Comparison of ENCODE assay signal across 18 cellular contexts in the genomic region with DNA sequence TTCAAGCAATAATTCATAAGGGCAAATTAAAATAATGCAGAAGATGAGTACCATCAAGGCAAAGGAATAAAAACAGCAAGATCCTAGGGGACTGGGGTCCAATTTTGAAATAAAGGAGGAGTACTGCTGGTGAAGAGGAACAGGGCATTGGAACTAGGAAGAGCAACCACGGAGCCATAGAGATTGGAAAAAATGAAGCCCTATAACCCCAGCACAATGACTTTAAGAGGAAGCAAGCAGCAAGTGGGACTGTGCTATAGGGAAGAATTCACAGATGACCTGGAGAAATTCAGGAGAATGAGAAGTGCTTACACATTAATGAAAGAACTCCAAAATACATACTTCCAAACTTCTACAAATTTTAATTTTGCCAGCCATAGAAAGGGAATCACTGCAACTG. TPM values are rescaled to one million over a fixed set of nuclear protein-coding genes. Genes with fewer than 3 reads are reported as not detected.
DNase-seq lines count a peak whose midpoint lies in the region; ATAC-seq and TF ChIP-seq lines count a peak whose summit lies in the region.
"Had no signal": no experiment of that assay in that cellular context is flagged by ENCODE, and none has a peak within 500 bp of the region (broad histone marks: within the 10 kb centered on the region; RNA-seq: fewer than 3 reads in every experiment).

No MANE protein-coding gene starts in this region.

- no peak overlapping the region for H3K4me3 ChIP-seq in DND-41 (ENCODE audit: low read depth in 1 of 2, low read length in 2 of 2)
- H3K4me3 ChIP-seq: MG63, SJSA1 had no signal

- no peaks in the 10 kb centered on the region for H3K27me3 ChIP-seq in DND-41 (ENCODE audit: insufficient read depth, low read length, poor library complexity)
- H3K27me3 ChIP-seq: MG63, SJSA1 had no signal

- no peak for ATAC-seq in natural killer cell
- no peak for ATAC-seq in natural killer cell treated with Interleukin-12 subunit alpha and Interleukin-12 subunit beta and Interleukin-15 and Interleukin-18, amount 100 ng/mL, for 72 hours
- no peak for ATAC-seq in DND-41 (ENCODE audit: insufficient read depth, low read depth)
- ATAC-seq in stimulated activated memory B cell treated with anti-CD40 and anti-IgM and Interleukin-4, amounts not matched to agents 10 μg/mL and 1 μg/mL and 100 μg/mL, for 72 hours: no peak
- ATAC-seq in GM19035 (IDR thresholded peaks at IDR 0.05; ENCODE audit: unreplicated experiment): no peak
- ATAC-seq: Panc1 had no signal

- peaks cover 33 to 45% of the 10 kb centered on the region in 2 donors for H3K4me1 Mint-ChIP-seq in natural killer cell
- peaks cover 29 to 32% of the 10 kb centered on the region in 2 donors for H3K4me1 Mint-ChIP-seq in natural killer cell treated with Interleukin-12 subunit alpha and Interleukin-12 subunit beta and Interleukin-15 and Interleukin-18, amount 100 ng/mL, for 72 hours (ENCODE audit: low read depth in 2 of 2)
- H3K4me1 Mint-ChIP-seq in dendritic cell treated with granulocyte-macrophage colony-stimulating factor and Interleukin-4, amounts not matched to agents 40 ng/mL and 50 ng/mL, for 4 days (ENCODE audit: low read depth): peaks cover 39% of the 10 kb centered on the region
- H3K4me1 Mint-ChIP-seq in stimulated activated memory B cell treated with anti-CD40 and anti-IgM and Interleukin-4, amounts not matched to agents 10 μg/mL and 1 μg/mL and 100 μg/mL, for 72 hours: peaks cover 42% of the 10 kb centered on the region

- no peaks in the 10 kb centered on the region for H3K9me3 ChIP-seq in DND-41 (ENCODE audit: insufficient read depth, low read length, severe bottlenecking)
- H3K9me3 ChIP-seq: MG63, SJSA1 had no signal

- no peak overlapping the region for H3K9ac ChIP-seq in DND-41 (ENCODE audit: low read depth, low read length)

- peaks cover 33% of the 10 kb centered on the region for H3K4me1 ChIP-seq in DND-41 (ENCODE audit: insufficient read depth, low read length)
- H3K4me1 ChIP-seq: SJSA1 had no signal

- H3K36me3 ChIP-seq in DND-41 (ENCODE audit: insufficient read depth, low read length): no peaks in the 10 kb centered on the region
- H3K36me3 ChIP-seq: MG63, SJSA1 had no signal

- no peaks in the 10 kb centered on the region for H3K27me3 Mint-ChIP-seq in natural killer cell (ENCODE audit: low read depth in 2 of 2)
- H3K27me3 Mint-ChIP-seq in natural killer cell treated with Interleukin-12 subunit alpha and Interleukin-12 subunit beta and Interleukin-15 and Interleukin-18, amount 100 ng/mL, for 72 hours: no peaks in the 10 kb centered on the region
- no peaks in the 10 kb centered on the region for H3K27me3 Mint-ChIP-seq in dendritic cell treated with granulocyte-macrophage colony-stimulating factor and Interleukin-4, amounts not matched to agents 40 ng/mL and 50 ng/mL, for 4 days
- H3K27me3 Mint-ChIP-seq in stimulated activated memory B cell treated with anti-CD40 and anti-IgM and Interleukin-4, amounts not matched to agents 10 μg/mL and 1 μg/mL and 100 μg/mL, for 72 hours: peaks cover 8% of the 10 kb centered on the region

- H3K9me3 Mint-ChIP-seq in natural killer cell: no peaks in the 10 kb centered on the region
- H3K9me3 Mint-ChIP-seq in natural killer cell treated with Interleukin-12 subunit alpha and Interleukin-12 subunit beta and Interleukin-15 and Interleukin-18, amount 100 ng/mL, for 72 hours: no peaks in the 10 kb centered on the region
- H3K9me3 Mint-ChIP-seq in dendritic cell treated with granulocyte-macrophage colony-stimulating factor and Interleukin-4, amounts not matched to agents 40 ng/mL and 50 ng/mL, for 4 days: no peaks in the 10 kb centered on the region
- no peaks in the 10 kb centered on the region for H3K9me3 Mint-ChIP-seq in stimulated activated memory B cell treated with anti-CD40 and anti-IgM and Interleukin-4, amounts not matched to agents 10 μg/mL and 1 μg/mL and 100 μg/mL, for 72 hours

- peak overlapping the region; percentile 12; the same call in 1 of the 2 replicates for H3K27ac ChIP-seq in DND-41 (ENCODE audit: low read length)
- H3K27ac ChIP-seq: C4-2B, SJSA1 had no signal

- no peaks in the 10 kb centered on the region for H4K20me1 ChIP-seq in DND-41 (ENCODE audit: insufficient read depth, low read length)

- H3K4me3 Mint-ChIP-seq in natural killer cell: no peak overlapping the region
- H3K4me3 Mint-ChIP-seq in natural killer cell treated with Interleukin-12 subunit alpha and Interleukin-12 subunit beta and Interleukin-15 and Interleukin-18, amount 100 ng/mL, for 72 hours: no peak overlapping the region
- H3K4me3 Mint-ChIP-seq in dendritic cell treated with granulocyte-macrophage colony-stimulating factor and Interleukin-4, amounts not matched to agents 40 ng/mL and 50 ng/mL, for 4 days: no peak overlapping the region
- H3K4me3 Mint-ChIP-seq in stimulated activated memory B cell treated with anti-CD40 and anti-IgM and Interleukin-4, amounts not matched to agents 10 μg/mL and 1 μg/mL and 100 μg/mL, for 72 hours: no peak overlapping the region

- H3K27ac Mint-ChIP-seq in natural killer cell: peak overlapping the region; percentile 27 to 47
- H3K27ac Mint-ChIP-seq in natural killer cell treated with Interleukin-12 subunit alpha and Interleukin-12 subunit beta and Interleukin-15 and Interleukin-18, amount 100 ng/mL, for 72 hours: peak overlapping the region in 1 of 2 donors; percentile 86
- peak overlapping the region; percentile 13 for H3K27ac Mint-ChIP-seq in dendritic cell treated with granulocyte-macrophage colony-stimulating factor and Interleukin-4, amounts not matched to agents 40 ng/mL and 50 ng/mL, for 4 days
- H3K27ac Mint-ChIP-seq in stimulated activated memory B cell treated with anti-CD40 and anti-IgM and Interleukin-4, amounts not matched to agents 10 μg/mL and 1 μg/mL and 100 μg/mL, for 72 hours: peak overlapping the region; percentile 5

- H3K36me3 Mint-ChIP-seq in natural killer cell: no peaks in the 10 kb centered on the region
- H3K36me3 Mint-ChIP-seq in natural killer cell treated with Interleukin-12 subunit alpha and Interleukin-12 subunit beta and Interleukin-15 and Interleukin-18, amount 100 ng/mL, for 72 hours: no peaks in the 10 kb centered on the region
- no peaks in the 10 kb centered on the region for H3K36me3 Mint-ChIP-seq in dendritic cell treated with granulocyte-macrophage colony-stimulating factor and Interleukin-4, amounts not matched to agents 40 ng/mL and 50 ng/mL, for 4 days (ENCODE audit: low read depth)
- H3K36me3 Mint-ChIP-seq in stimulated activated memory B cell treated with anti-CD40 and anti-IgM and Interleukin-4, amounts not matched to agents 10 μg/mL and 1 μg/mL and 100 μg/mL, for 72 hours: no peaks in the 10 kb centered on the region

- TF ChIP-seq CTCF in natural killer cell (IDR thresholded peaks at IDR 0.05): no peak
- no peak for TF ChIP-seq CTCF in DND-41 (IDR thresholded peaks at IDR 0.05; ENCODE audit: borderline replicate concordance, extremely low read depth, low read length, poor library complexity, severe bottlenecking)

- no peak overlapping the region for H3K4me2 ChIP-seq in DND-41 (ENCODE audit: insufficient read depth, low read length)

- DNase-seq in natural killer cell: no peak
- DNase-seq in natural killer cell treated with Interleukin-12 subunit alpha and Interleukin-12 subunit beta and Interleukin-15 and Interleukin-18, amount 100 ng/mL, for 72 hours (ENCODE audit: low spot score): no peak
- DNase-seq in DND-41: no peak
- DNase-seq in NCI-H524 treated with DMSO at 0.1 percent for 48 hours (lab: John Stamatoyannopoulos, UW): no peak
- no peak for DNase-seq in SKM-1 (lab: John Stamatoyannopoulos, UW; ENCODE audit: unreplicated experiment)
- DNase-seq: Calu3, EL, MG63, NCI-H1092 treated with DMSO at 0.1 percent for 48 hours, NCI-H2081, NCI-H2171 treated with DMSO at 0.1 percent for 48 hours, NCI-H446 had no signal

- H3K79me2 ChIP-seq in DND-41 (ENCODE audit: insufficient read depth, low read length): no peaks in the 10 kb centered on the region

- H2AFZ ChIP-seq in DND-41 (ENCODE audit: low read depth, low read length): 0 out of 2 replicates have a peak overlapping the region, but pooled peaks have one; percentile 1

- intact Hi-C loops in natural killer cell (cut with micrococcal nuclease): no loop called here
- intact Hi-C loops in dendritic cell treated with granulocyte-macrophage colony-stimulating factor and Interleukin-4, amounts not matched to agents 40 ng/mL and 50 ng/mL, for 4 days (cut with micrococcal nuclease): no loop called here

RNA-seq across cellular contexts. Expression of a gene that starts 44.9 kb away (rescaled TPM):
- total RNA-seq in natural killer cell: 100 to 1,000 TPM; 305 to 387 (median 309) TPM
- total RNA-seq in natural killer cell treated with Interleukin-12 subunit alpha and Interleukin-12 subunit beta and Interleukin-15 and Interleukin-18, amount 100 ng/mL, for 72 hours: 100 to 1,000 TPM in 1 of 2 donors, 10 to 100 TPM in 1; 97.0 to 166 TPM
